Comparison of ENCODE assay signal across 1 cellular context in the genomic region with DNA sequence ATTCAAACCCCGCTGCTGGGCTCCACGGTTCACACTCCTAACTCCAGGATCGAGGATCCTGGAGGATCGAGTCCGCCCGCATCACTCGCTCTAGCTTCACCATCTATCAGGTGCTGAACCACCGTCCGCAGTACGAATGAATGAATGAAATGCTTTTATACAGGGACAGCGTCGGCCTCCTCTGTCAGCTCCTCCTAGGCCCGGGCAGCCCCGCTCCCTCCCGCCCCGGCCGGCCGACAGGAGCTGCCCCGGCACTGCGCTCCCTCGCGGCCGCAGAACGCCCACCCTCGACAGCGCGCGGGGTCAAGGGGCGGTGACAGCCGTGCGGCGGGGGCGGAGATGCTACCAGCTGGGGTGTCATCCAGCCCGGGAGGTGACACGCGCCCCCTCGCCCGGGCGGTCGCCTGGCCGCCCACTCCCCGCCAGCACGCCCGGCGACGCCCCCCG.
TF ChIP-seq lines count a peak whose summit lies in the region.

No MANE protein-coding gene starts in this region.

TF ChIP-seq in HepG2, 621 proteins besides CTCF, POLR2A, EP300 and RAD21 (continued from another document and continues in another):
- no peak for TF ChIP-seq ZNF512 (CRISPR knock-in tag; IDR thresholded peaks at IDR 0.05)
- no peak for TF ChIP-seq ZFP37 (CRISPR knock-in tag; IDR thresholded peaks at IDR 0.05; ENCODE audit: borderline replicate concordance)
- no peak for TF ChIP-seq ZNF530 (CRISPR knock-in tag; IDR thresholded peaks at IDR 0.05; ENCODE audit: low read depth)
- TF ChIP-seq ZSCAN31 (CRISPR knock-in tag; IDR thresholded peaks at IDR 0.05; ENCODE audit: low read depth): no peak
- TF ChIP-seq NR2F1 (CRISPR knock-in tag; IDR thresholded peaks at IDR 0.05): no peak; a peak in 2 of 4 replicates
- no peak; the same call in 1 of the 2 replicates for TF ChIP-seq KDM5B (CRISPR knock-in tag; IDR thresholded peaks at IDR 0.05; ENCODE audit: borderline replicate concordance)
- no peak; the same call in 1 of the 2 replicates for TF ChIP-seq PHF8 (CRISPR knock-in tag; IDR thresholded peaks at IDR 0.05)
- no peak for TF ChIP-seq ZSCAN9 (CRISPR knock-in tag; IDR thresholded peaks at IDR 0.05; ENCODE audit: borderline replicate concordance)
- TF ChIP-seq GPN1 (CRISPR knock-in tag; IDR thresholded peaks at IDR 0.05; ENCODE audit: borderline replicate concordance): no peak
- TF ChIP-seq KDM2A (CRISPR knock-in tag; IDR thresholded peaks at IDR 0.05; ENCODE audit: borderline replicate concordance, low read depth): no peak; the same call in 1 of the 2 replicates
- TF ChIP-seq ZNF616 (CRISPR knock-in tag; IDR thresholded peaks at IDR 0.05; ENCODE audit: low read depth): no peak
- no peak for TF ChIP-seq ZSCAN29 (CRISPR knock-in tag; conservative IDR thresholded peaks at IDR 0.05)
- no peak for TF ChIP-seq NPAS2 (CRISPR knock-in tag; IDR thresholded peaks at IDR 0.05; ENCODE audit: borderline replicate concordance)
- no peak for TF ChIP-seq EED (CRISPR knock-in tag; IDR thresholded peaks at IDR 0.05)
- TF ChIP-seq RFXAP (CRISPR knock-in tag; IDR thresholded peaks at IDR 0.05; ENCODE audit: borderline replicate concordance): no peak
- no peak for TF ChIP-seq ZSCAN25 (CRISPR knock-in tag; IDR thresholded peaks at IDR 0.05)
- no peak for TF ChIP-seq YEATS2 (CRISPR knock-in tag; IDR thresholded peaks at IDR 0.05; ENCODE audit: borderline replicate concordance)
- TF ChIP-seq ZBTB40 (IDR thresholded peaks at IDR 0.05): no peak
- TF ChIP-seq ZBTB40 (CRISPR knock-in tag; IDR thresholded peaks at IDR 0.05): no peak
- 0 out of 2 replicates have a peak, but pooled peaks have one; percentile 8 for TF ChIP-seq ZNF160 (CRISPR knock-in tag; IDR thresholded peaks at IDR 0.05)
- TF ChIP-seq LCORL (IDR thresholded peaks at IDR 0.05): no peak
- 0 out of 2 replicates have a peak, but pooled peaks have one; percentile 6 for TF ChIP-seq LCORL (CRISPR knock-in tag; IDR thresholded peaks at IDR 0.05)
- TF ChIP-seq MAF1 (CRISPR knock-in tag; IDR thresholded peaks at IDR 0.05; ENCODE audit: borderline replicate concordance): no peak; the same call in 1 of the 2 replicates
- no peak for TF ChIP-seq SNAPC2 (CRISPR knock-in tag; IDR thresholded peaks at IDR 0.05)
- no peak for TF ChIP-seq ZNF383 (CRISPR knock-in tag; IDR thresholded peaks at IDR 0.05; ENCODE audit: borderline replicate concordance)
- TF ChIP-seq SETDB1 (CRISPR knock-in tag; IDR thresholded peaks at IDR 0.05; ENCODE audit: borderline replicate concordance): no peak
- TF ChIP-seq SMAD1 (CRISPR knock-in tag; IDR thresholded peaks at IDR 0.05; ENCODE audit: borderline replicate concordance, low read depth): no peak
- TF ChIP-seq ELF1 (CRISPR knock-in tag; IDR thresholded peaks at IDR 0.05): no peak
- no peak for TF ChIP-seq SMARCC2 (IDR thresholded peaks at IDR 0.05)
- TF ChIP-seq ZNF839 (CRISPR knock-in tag; IDR thresholded peaks at IDR 0.05; ENCODE audit: borderline replicate concordance): no peak
- no peak for TF ChIP-seq TCF7L2 (IDR thresholded peaks at IDR 0.05; ENCODE audit: low read depth, low read length)
- TF ChIP-seq AGO1 (IDR thresholded peaks at IDR 0.05; ENCODE audit: low read depth, low read length, poor library complexity, severe bottlenecking): peak; percentile 48
- 0 out of 2 replicates have a peak, but pooled peaks have one; percentile 41 for TF ChIP-seq ZSCAN21 (CRISPR knock-in tag; IDR thresholded peaks at IDR 0.05; ENCODE audit: borderline replicate concordance)
- TF ChIP-seq, protein P1, sequence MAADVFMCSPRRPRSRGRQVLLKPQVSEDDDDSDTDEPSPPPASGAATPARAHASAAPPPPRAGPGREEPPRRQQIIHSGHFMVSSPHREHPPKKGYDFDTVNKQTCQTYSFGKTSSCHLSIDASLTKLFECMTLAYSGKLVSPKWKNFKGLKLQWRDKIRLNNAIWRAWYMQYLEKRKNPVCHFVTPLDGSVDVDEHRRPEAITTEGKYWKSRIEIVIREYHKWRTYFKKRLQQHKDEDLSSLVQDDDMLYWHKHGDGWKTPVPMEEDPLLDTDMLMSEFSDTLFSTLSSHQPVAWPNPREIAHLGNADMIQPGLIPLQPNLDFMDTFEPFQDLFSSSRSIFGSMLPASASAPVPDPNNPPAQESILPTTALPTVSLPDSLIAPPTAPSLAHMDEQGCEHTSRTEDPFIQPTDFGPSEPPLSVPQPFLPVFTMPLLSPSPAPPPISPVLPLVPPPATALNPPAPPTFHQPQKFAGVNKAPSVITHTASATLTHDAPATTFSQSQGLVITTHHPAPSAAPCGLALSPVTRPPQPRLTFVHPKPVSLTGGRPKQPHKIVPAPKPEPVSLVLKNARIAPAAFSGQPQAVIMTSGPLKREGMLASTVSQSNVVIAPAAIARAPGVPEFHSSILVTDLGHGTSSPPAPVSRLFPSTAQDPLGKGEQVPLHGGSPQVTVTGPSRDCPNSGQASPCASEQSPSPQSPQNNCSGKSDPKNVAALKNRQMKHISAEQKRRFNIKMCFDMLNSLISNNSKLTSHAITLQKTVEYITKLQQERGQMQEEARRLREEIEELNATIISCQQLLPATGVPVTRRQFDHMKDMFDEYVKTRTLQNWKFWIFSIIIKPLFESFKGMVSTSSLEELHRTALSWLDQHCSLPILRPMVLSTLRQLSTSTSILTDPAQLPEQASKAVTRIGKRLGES (CRISPR knock-in tag; IDR thresholded peaks at IDR 0.05; ENCODE audit: borderline replicate concordance): no peak
- TF ChIP-seq TARDBP (CRISPR knock-in tag; IDR thresholded peaks at IDR 0.05): no peak
- no peak for TF ChIP-seq MEF2D (CRISPR knock-in tag; IDR thresholded peaks at IDR 0.05)
- TF ChIP-seq, protein P2, sequence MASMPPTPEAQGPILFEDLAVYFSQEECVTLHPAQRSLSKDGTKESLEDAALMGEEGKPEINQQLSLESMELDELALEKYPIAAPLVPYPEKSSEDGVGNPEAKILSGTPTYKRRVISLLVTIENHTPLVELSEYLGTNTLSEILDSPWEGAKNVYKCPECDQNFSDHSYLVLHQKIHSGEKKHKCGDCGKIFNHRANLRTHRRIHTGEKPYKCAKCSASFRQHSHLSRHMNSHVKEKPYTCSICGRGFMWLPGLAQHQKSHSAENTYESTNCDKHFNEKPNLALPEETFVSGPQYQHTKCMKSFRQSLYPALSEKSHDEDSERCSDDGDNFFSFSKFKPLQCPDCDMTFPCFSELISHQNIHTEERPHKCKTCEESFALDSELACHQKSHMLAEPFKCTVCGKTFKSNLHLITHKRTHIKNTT (CRISPR knock-in tag; IDR thresholded peaks at IDR 0.05): no peak
- TF ChIP-seq ZKSCAN5 (CRISPR knock-in tag; IDR thresholded peaks at IDR 0.05): no peak
- no peak for TF ChIP-seq SRSF4 (IDR thresholded peaks at IDR 0.05; ENCODE audit: low read depth, low read length, poor library complexity, severe bottlenecking)
- TF ChIP-seq DMTF1 (CRISPR knock-in tag; IDR thresholded peaks at IDR 0.05): no peak
- TF ChIP-seq FOXK2 (IDR thresholded peaks at IDR 0.05): no peak
- 0 out of 2 replicates have a peak, but pooled peaks have one; percentile 4 for TF ChIP-seq ESRRA (CRISPR knock-in tag; IDR thresholded peaks at IDR 0.05; ENCODE audit: low read depth)
- TF ChIP-seq NCOR1 (IDR thresholded peaks at IDR 0.05; ENCODE audit: borderline replicate concordance, low read length): no peak
- TF ChIP-seq LBX2 (CRISPR knock-in tag; IDR thresholded peaks at IDR 0.05; ENCODE audit: borderline replicate concordance): no peak
- no peak for TF ChIP-seq NR2F6 (IDR thresholded peaks at IDR 0.05)
- TF ChIP-seq NR2F6 (CRISPR knock-in tag; IDR thresholded peaks at IDR 0.05): peak; percentile 67; the same call in 1 of the 2 replicates
- TF ChIP-seq, protein P3, sequence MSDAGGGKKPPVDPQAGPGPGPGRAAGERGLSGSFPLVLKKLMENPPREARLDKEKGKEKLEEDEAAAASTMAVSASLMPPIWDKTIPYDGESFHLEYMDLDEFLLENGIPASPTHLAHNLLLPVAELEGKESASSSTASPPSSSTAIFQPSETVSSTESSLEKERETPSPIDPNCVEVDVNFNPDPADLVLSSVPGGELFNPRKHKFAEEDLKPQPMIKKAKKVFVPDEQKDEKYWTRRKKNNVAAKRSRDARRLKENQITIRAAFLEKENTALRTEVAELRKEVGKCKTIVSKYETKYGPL (CRISPR knock-in tag; IDR thresholded peaks at IDR 0.05): no peak
- no peak for TF ChIP-seq ZFAT (CRISPR knock-in tag; conservative IDR thresholded peaks at IDR 0.05)
